Comparison of ENCODE assay signal across 1 cellular context in genomic region chr22:26892401-26893033, GRCh38.
TF ChIP-seq lines count a peak whose summit lies in the region.

No MANE protein-coding gene starts in this region.

TF ChIP-seq in HEK293, 187 proteins besides CTCF, POLR2A, EP300 and RAD21 (continued from another document and continues in another):
- TF ChIP-seq PRDM2 (tag by site-specific recombination; IDR thresholded peaks at IDR 0.05; ENCODE audit: borderline replicate concordance) (no peak), PBX3 (CRISPR knock-in tag; IDR thresholded peaks at IDR 0.05) (no peak), BCL11A (tag by site-specific recombination; IDR thresholded peaks at IDR 0.05; ENCODE audit: low read depth) (no peak), ZNF629 (tag by site-specific recombination; IDR thresholded peaks at IDR 0.05) (0 out of 2 replicates have a peak, but pooled peaks have one; percentile 25), SALL2 (tag by site-specific recombination; IDR thresholded peaks at IDR 0.05; ENCODE audit: borderline replicate concordance) (no peak), SCRT2 (tag by site-specific recombination; IDR thresholded peaks at IDR 0.05) (peak; percentile 57), ZNF223 (tag by site-specific recombination; IDR thresholded peaks at IDR 0.05) (no peak), ZBTB49 (tag by site-specific recombination; IDR thresholded peaks at IDR 0.05; ENCODE audit: low read depth) (no peak), ZNF169 (tag by site-specific recombination; IDR thresholded peaks at IDR 0.05) (no peak), ZFHX2 (tag by site-specific recombination; conservative IDR thresholded peaks at IDR 0.05) (peak; percentile 72), ZNF311 (tag by site-specific recombination; IDR thresholded peaks at IDR 0.05; ENCODE audit: borderline replicate concordance) (no peak), ZNF19 (tag by site-specific recombination; IDR thresholded peaks at IDR 0.05; ENCODE audit: low read depth) (no peak), REPIN1 (tag by site-specific recombination; IDR thresholded peaks at IDR 0.05; ENCODE audit: low read depth) (no peak), GLIS1 (tag by site-specific recombination; IDR thresholded peaks at IDR 0.05) (peak; percentile 48; the same call in 1 of the 2 replicates), ZNF184 (tag by site-specific recombination; IDR thresholded peaks at IDR 0.05) (no peak), ZBTB20 (tag by site-specific recombination; IDR thresholded peaks at IDR 0.05) (no peak), ZNF837 (tag by site-specific recombination; IDR thresholded peaks at IDR 0.05) (no peak), ZNF10 (tag by site-specific recombination; IDR thresholded peaks at IDR 0.05) (no peak), EGR2 (tag by site-specific recombination; IDR thresholded peaks at IDR 0.05; ENCODE audit: low read depth) (peak; percentile 75), ZNF747 (tag by site-specific recombination; IDR thresholded peaks at IDR 0.05) (no peak), ZNF571 (tag by site-specific recombination; IDR thresholded peaks at IDR 0.05) (no peak), HIC1 (tag by site-specific recombination; IDR thresholded peaks at IDR 0.05) (no peak), OVOL3 (tag by site-specific recombination; IDR thresholded peaks at IDR 0.05) (no peak), ZNF639 (tag by site-specific recombination; IDR thresholded peaks at IDR 0.05) (no peak), TCF7L2 (IDR thresholded peaks at IDR 0.05; ENCODE audit: borderline replicate concordance, low read depth, low read length) (no peak), KLF8 (tag by site-specific recombination; IDR thresholded peaks at IDR 0.05) (no peak), ZBTB21 (tag by site-specific recombination; IDR thresholded peaks at IDR 0.05) (0 out of 2 replicates have a peak, but pooled peaks have one; percentile 14)
- TF ChIP-seq, protein P1, sequence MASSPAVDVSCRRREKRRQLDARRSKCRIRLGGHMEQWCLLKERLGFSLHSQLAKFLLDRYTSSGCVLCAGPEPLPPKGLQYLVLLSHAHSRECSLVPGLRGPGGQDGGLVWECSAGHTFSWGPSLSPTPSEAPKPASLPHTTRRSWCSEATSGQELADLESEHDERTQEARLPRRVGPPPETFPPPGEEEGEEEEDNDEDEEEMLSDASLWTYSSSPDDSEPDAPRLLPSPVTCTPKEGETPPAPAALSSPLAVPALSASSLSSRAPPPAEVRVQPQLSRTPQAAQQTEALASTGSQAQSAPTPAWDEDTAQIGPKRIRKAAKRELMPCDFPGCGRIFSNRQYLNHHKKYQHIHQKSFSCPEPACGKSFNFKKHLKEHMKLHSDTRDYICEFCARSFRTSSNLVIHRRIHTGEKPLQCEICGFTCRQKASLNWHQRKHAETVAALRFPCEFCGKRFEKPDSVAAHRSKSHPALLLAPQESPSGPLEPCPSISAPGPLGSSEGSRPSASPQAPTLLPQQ (tag by site-specific recombination; IDR thresholded peaks at IDR 0.05): 0 out of 2 replicates have a peak, but pooled peaks have one; percentile 31
- TF ChIP-seq, protein P2, sequence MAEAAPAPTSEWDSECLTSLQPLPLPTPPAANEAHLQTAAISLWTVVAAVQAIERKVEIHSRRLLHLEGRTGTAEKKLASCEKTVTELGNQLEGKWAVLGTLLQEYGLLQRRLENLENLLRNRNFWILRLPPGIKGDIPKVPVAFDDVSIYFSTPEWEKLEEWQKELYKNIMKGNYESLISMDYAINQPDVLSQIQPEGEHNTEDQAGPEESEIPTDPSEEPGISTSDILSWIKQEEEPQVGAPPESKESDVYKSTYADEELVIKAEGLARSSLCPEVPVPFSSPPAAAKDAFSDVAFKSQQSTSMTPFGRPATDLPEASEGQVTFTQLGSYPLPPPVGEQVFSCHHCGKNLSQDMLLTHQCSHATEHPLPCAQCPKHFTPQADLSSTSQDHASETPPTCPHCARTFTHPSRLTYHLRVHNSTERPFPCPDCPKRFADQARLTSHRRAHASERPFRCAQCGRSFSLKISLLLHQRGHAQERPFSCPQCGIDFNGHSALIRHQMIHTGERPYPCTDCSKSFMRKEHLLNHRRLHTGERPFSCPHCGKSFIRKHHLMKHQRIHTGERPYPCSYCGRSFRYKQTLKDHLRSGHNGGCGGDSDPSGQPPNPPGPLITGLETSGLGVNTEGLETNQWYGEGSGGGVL (tag by site-specific recombination; IDR thresholded peaks at IDR 0.05): no peak
- TF ChIP-seq, protein P3, sequence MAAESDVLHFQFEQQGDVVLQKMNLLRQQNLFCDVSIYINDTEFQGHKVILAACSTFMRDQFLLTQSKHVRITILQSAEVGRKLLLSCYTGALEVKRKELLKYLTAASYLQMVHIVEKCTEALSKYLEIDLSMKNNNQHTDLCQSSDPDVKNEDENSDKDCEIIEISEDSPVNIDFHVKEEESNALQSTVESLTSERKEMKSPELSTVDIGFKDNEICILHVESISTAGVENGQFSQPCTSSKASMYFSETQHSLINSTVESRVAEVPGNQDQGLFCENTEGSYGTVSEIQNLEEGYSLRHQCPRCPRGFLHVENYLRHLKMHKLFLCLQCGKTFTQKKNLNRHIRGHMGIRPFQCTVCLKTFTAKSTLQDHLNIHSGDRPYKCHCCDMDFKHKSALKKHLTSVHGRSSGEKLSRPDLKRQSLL (tag by site-specific recombination; IDR thresholded peaks at IDR 0.05): no peak
- TF ChIP-seq, protein P4, sequence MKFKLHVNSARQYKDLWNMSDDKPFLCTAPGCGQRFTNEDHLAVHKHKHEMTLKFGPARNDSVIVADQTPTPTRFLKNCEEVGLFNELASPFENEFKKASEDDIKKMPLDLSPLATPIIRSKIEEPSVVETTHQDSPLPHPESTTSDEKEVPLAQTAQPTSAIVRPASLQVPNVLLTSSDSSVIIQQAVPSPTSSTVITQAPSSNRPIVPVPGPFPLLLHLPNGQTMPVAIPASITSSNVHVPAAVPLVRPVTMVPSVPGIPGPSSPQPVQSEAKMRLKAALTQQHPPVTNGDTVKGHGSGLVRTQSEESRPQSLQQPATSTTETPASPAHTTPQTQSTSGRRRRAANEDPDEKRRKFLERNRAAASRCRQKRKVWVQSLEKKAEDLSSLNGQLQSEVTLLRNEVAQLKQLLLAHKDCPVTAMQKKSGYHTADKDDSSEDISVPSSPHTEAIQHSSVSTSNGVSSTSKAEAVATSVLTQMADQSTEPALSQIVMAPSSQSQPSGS (tag by site-specific recombination; IDR thresholded peaks at IDR 0.05; ENCODE audit: low read depth): 0 out of 2 replicates have a peak, but pooled peaks have one; percentile 15
- TF ChIP-seq, protein P5, sequence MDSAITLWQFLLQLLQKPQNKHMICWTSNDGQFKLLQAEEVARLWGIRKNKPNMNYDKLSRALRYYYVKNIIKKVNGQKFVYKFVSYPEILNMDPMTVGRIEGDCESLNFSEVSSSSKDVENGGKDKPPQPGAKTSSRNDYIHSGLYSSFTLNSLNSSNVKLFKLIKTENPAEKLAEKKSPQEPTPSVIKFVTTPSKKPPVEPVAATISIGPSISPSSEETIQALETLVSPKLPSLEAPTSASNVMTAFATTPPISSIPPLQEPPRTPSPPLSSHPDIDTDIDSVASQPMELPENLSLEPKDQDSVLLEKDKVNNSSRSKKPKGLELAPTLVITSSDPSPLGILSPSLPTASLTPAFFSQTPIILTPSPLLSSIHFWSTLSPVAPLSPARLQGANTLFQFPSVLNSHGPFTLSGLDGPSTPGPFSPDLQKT (IDR thresholded peaks at IDR 0.05; ENCODE audit: borderline replicate concordance, low read depth, low read length): no peak
